ENCODE assay signal across 11 cellular contexts in the genomic region with DNA sequence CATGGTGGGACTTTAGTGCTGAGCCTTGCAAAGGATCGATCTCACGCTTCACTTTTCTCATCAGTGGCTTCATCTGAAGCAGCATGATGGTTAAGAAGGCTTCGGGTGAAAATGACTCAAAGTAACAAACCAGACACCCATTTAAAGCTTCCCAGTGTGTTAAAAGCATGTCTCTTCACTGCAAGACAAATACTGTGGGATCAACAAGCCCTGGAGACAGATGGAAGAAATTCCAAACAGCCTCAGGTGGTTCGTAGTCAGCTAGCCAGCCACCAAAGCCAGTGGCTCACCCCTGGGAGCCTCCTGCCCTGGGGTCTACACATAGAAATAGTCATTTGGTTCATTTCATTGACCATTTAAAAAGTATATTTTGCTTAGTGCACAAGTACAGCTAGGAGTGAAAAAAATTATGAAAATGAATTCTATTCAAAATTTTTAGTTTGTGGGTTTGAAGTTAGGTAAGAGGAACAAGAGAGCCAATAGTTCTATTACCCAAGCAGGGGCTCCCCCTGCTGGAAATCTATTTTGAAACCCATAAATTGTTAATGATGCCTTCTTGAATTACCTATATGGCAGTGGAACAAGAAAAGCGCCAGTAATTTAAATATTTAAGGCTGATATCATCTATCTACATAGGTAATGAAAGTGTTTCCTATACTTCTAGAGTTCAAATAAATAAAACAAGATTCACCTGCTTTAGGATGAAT. TPM values are rescaled to one million over a fixed set of nuclear protein-coding genes. Genes with fewer than 3 reads are reported as not detected.
DNase-seq lines count a peak whose midpoint lies in the region; ATAC-seq and TF ChIP-seq lines count a peak whose summit lies in the region.
"Had no signal": no experiment of that assay in that cellular context is flagged by ENCODE, and none has a peak within 500 bp of the region (broad histone marks: within the 10 kb centered on the region; RNA-seq: fewer than 3 reads in every experiment).

No MANE protein-coding gene starts in this region.

- H2BK12ac ChIP-seq in H9 (ENCODE audit: insufficient read length, low read depth, low read length), result no peak overlapping the region

- H2BK5ac ChIP-seq in H9 (ENCODE audit: insufficient read length, low read length), result no peak overlapping the region

- peak overlapping the region; percentile 32 for H2AFZ ChIP-seq in H9 (ENCODE audit: low read length)

- H3K4me2 ChIP-seq in H9 (ENCODE audit: insufficient read depth, insufficient read length, low read length), result no peak overlapping the region

- ATAC-seq in GM18870 (IDR thresholded peaks at IDR 0.05; ENCODE audit: unreplicated experiment), result no peak
- ATAC-seq in T-cell (replicated peaks in 1 of 4), result no peak
- no peak for ATAC-seq in activated CD8-positive, alpha-beta memory T cell treated with anti-CD3 and anti-CD28 coated beads, Interleukin-2, amount 10 ng/mL, durations not matched to agents 7 days and 5 days
- ATAC-seq: activated naive CD4-positive, alpha-beta T cell treated with anti-CD3 and anti-CD28 coated beads, Interleukin-2, amount 50 U/mL, for 72 hours had no signal

- no peak overlapping the region for H3K14ac ChIP-seq in H9 (ENCODE audit: insufficient read depth, low read length)

- H4K20me1 ChIP-seq in H9 (ENCODE audit: control insufficient read depth, insufficient read depth, insufficient read length), result no peaks in the 10 kb centered on the region

- H3K27me3 ChIP-seq in H9 (ENCODE audit: insufficient read depth, low read length), result no peaks in the 10 kb centered on the region
- peaks cover 3% of the 10 kb centered on the region; the same call in 1 of the 2 replicates for H3K27me3 ChIP-seq in SJCRH30
- H3K27me3 ChIP-seq: SJSA1 had no signal

- H3K4me1 ChIP-seq in H9 (ENCODE audit: insufficient read depth, low read length) (no peaks in the 10 kb centered on the region), SJCRH30 (no peaks in the 10 kb centered on the region)
- H3K4me1 ChIP-seq: SJSA1 had no signal

- TF ChIP-seq CTCF in AG09319 (IDR thresholded peaks at IDR 0.05; ENCODE audit: low read depth, low read length) (peak; percentile 56), H9 (conservative IDR thresholded peaks at IDR 0.05) (peak; percentile 84)

- H3K4ac ChIP-seq in H9 (ENCODE audit: low read depth, low read length), result no peak overlapping the region

- peaks cover 0 to 3% of the 10 kb centered on the region in 2 experiments; a peak in 1 of 4 replicates for H3K4me1 Mint-ChIP-seq in H9
- H3K4me1 Mint-ChIP-seq in T-cell, result no peaks in the 10 kb centered on the region
- no peaks in the 10 kb centered on the region for H3K4me1 Mint-ChIP-seq in activated CD8-positive, alpha-beta memory T cell treated with anti-CD3 and anti-CD28 coated beads, Interleukin-2, amount 10 ng/mL, durations not matched to agents 7 days and 5 days

- H3K23me2 ChIP-seq in H9 (ENCODE audit: insufficient read length, low read depth, low read length, poor library complexity, severe bottlenecking), result no peaks in the 10 kb centered on the region

- H3K27me3 Mint-ChIP-seq in H9 (ENCODE audit: low read depth) (no peaks in the 10 kb centered on the region), T-cell (peaks cover 8 to 13% of the 10 kb centered on the region in 2 donors)
- H3K27me3 Mint-ChIP-seq in activated CD8-positive, alpha-beta memory T cell treated with anti-CD3 and anti-CD28 coated beads, Interleukin-2, amount 10 ng/mL, durations not matched to agents 7 days and 5 days, result no peaks in the 10 kb centered on the region

- WGBS in H9 (ENCODE audit: extremely low coverage, insufficient read length, low lambda C conversion rate), result no CpG with 5 or more reads among the region's 5 CpGs

- no peak overlapping the region for H2AK5ac ChIP-seq in H9 (ENCODE audit: insufficient read length, low read length)

- H2BK15ac ChIP-seq in H9 (ENCODE audit: low read depth, low read length), result no peak overlapping the region

- no peak overlapping the region for H3K4me3 ChIP-seq in SJCRH30
- H3K4me3 ChIP-seq: lung, SJSA1 had no signal

- POLR2A ChIA-PET in T-cell (lab: Charles Lee), result no interaction called here

- no peak overlapping the region for H3K18ac ChIP-seq in H9 (ENCODE audit: insufficient read length, low read depth, low read length)

- no peak overlapping the region for H3K27ac ChIP-seq in H9 (ENCODE audit: insufficient read length, low read depth, low read length)
- no peak overlapping the region for H3K27ac ChIP-seq in SJCRH30
- H3K27ac ChIP-seq: SJSA1 had no signal

- H3T11ph ChIP-seq in H9 (ENCODE audit: low read length), result no peak overlapping the region

- H3K79me1 ChIP-seq in H9 (ENCODE audit: insufficient read depth, low read depth, low read length, poor library complexity, severe bottlenecking), result no peaks in the 10 kb centered on the region

- no peak overlapping the region for H4K5ac ChIP-seq in H9 (ENCODE audit: insufficient read length, low read depth, low read length)

- H4K8ac ChIP-seq in H9 (replicated peaks; ENCODE audit: insufficient read length, low read depth, low read length), result no peak overlapping the region

- H3K9me3 ChIP-seq in H9 (ENCODE audit: control insufficient read depth, low read depth, low read length) (no peaks in the 10 kb centered on the region), SJCRH30 (replicated peaks) (no peaks in the 10 kb centered on the region)
- H3K9me3 ChIP-seq: SJSA1 had no signal

- no peak overlapping the region for H3K23ac ChIP-seq in H9 (ENCODE audit: insufficient read length, low read depth, low read length)

- H3K9ac ChIP-seq in H9 (ENCODE audit: extremely low read depth, insufficient read length, low read length), result no peak overlapping the region

- H4K91ac ChIP-seq in H9 (ENCODE audit: insufficient read length, low read depth, low read length), result no peak overlapping the region

- H2BK20ac ChIP-seq in H9 (ENCODE audit: low read depth, low read length, poor library complexity, severe bottlenecking), result no peak overlapping the region

- no peaks in the 10 kb centered on the region; a peak in 1 of 7 replicates for H3K36me3 Mint-ChIP-seq in H9 (ENCODE audit: insufficient read depth in 1 of 3, low read depth in 3 of 3)
- no peaks in the 10 kb centered on the region for H3K36me3 Mint-ChIP-seq in T-cell
- H3K36me3 Mint-ChIP-seq in activated CD8-positive, alpha-beta memory T cell treated with anti-CD3 and anti-CD28 coated beads, Interleukin-2, amount 10 ng/mL, durations not matched to agents 7 days and 5 days, result no peaks in the 10 kb centered on the region
- H3K36me3 Mint-ChIP-seq: activated naive CD4-positive, alpha-beta T cell treated with anti-CD3 and anti-CD28 coated beads, Interleukin-2, amount 50 U/mL, for 72 hours had no signal

- CTCF ChIA-PET in T-cell (lab: Charles Lee), result interaction anchor here (0.6 to 0.7 kb wide), 2 partner anchors 16 to 305 kb away, joined by 3 read pairs; no protein-coding TSS in a partner anchor
- CTCF ChIA-PET in activated CD8-positive, alpha-beta memory T cell treated with anti-CD3 and anti-CD28 coated beads, Interleukin-2, amount 10 ng/mL, durations not matched to agents 7 days and 5 days (lab: Charles Lee), result interaction anchor here (0.5 kb wide), 1 partner anchor 1783 kb away, joined by 3 read pairs; no protein-coding TSS in a partner anchor

- H3K79me2 ChIP-seq in H9 (ENCODE audit: insufficient read depth, low read length), result no peaks in the 10 kb centered on the region

- no peaks in the 10 kb centered on the region for H3K36me3 ChIP-seq in SJCRH30
- H3K36me3 ChIP-seq: SJSA1 had no signal

- no peak overlapping the region for H3K56ac ChIP-seq in H9 (ENCODE audit: insufficient read length, low read depth, low read length)

- H3K27ac Mint-ChIP-seq in H9, result no peak overlapping the region
- H3K27ac Mint-ChIP-seq in T-cell, result no peak overlapping the region
- H3K27ac Mint-ChIP-seq in activated CD8-positive, alpha-beta memory T cell treated with anti-CD3 and anti-CD28 coated beads, Interleukin-2, amount 10 ng/mL, durations not matched to agents 7 days and 5 days, result no peak overlapping the region
- H3K27ac Mint-ChIP-seq: activated naive CD4-positive, alpha-beta T cell treated with anti-CD3 and anti-CD28 coated beads, Interleukin-2, amount 50 U/mL, for 72 hours had no signal

- H3K4me3 Mint-ChIP-seq in H9, result no peak overlapping the region
- no peak overlapping the region for H3K4me3 Mint-ChIP-seq in T-cell
- H3K4me3 Mint-ChIP-seq in activated CD8-positive, alpha-beta memory T cell treated with anti-CD3 and anti-CD28 coated beads, Interleukin-2, amount 10 ng/mL, durations not matched to agents 7 days and 5 days, result no peak overlapping the region

- H3K9me3 Mint-ChIP-seq in H9 (no peaks in the 10 kb centered on the region), T-cell (no peaks in the 10 kb centered on the region)
- H3K9me3 Mint-ChIP-seq in activated CD8-positive, alpha-beta memory T cell treated with anti-CD3 and anti-CD28 coated beads, Interleukin-2, amount 10 ng/mL, durations not matched to agents 7 days and 5 days (ENCODE audit: low read depth), result no peaks in the 10 kb centered on the region
- H3K9me3 Mint-ChIP-seq: activated naive CD4-positive, alpha-beta T cell treated with anti-CD3 and anti-CD28 coated beads, Interleukin-2, amount 50 U/mL, for 72 hours had no signal

- peak; percentile 24 for DNase-seq in AG09319 (ENCODE audit: extremely low read depth, low read depth)
- DNase-seq in H9, result no peak
- peak; percentile 35 to 78 for DNase-seq in SJCRH30
- DNase-seq in iPS DF 4.7 (ENCODE audit: extremely low read depth, low spot score), result peak; percentile 19
- DNase-seq in T-cell, result no peak
- no peak for DNase-seq in activated CD8-positive, alpha-beta memory T cell treated with anti-CD3 and anti-CD28 coated beads, Interleukin-2, amount 50 U/mL, for 48 hours
- no peak for DNase-seq in activated CD8-positive, alpha-beta memory T cell treated with anti-CD3 and anti-CD28 coated beads, Interleukin-2, amount 10 ng/mL, durations not matched to agents 7 days and 5 days

- H2BK120ac ChIP-seq in H9 (ENCODE audit: low read depth, low read length, poor library complexity, severe bottlenecking), result no peak overlapping the region

RNA-seq across cellular contexts. Expression of gene PMP22, which starts 51.6 kb away (rescaled TPM):
- total RNA-seq in H9 (2021), result 0.83 and 1.5 TPM in 2 replicates
- total RNA-seq in SJCRH30 (2014; rRNA removed; shearing (Covaris generic)), result 7.2 and 7.9 TPM in 2 replicates
- total RNA-seq in T-cell, result under 1 TPM in 3 of 5 donors, not detected in 2; 0.20 to 0.76 (median 0.44) TPM
- not detected for total RNA-seq in activated CD8-positive, alpha-beta memory T cell treated with anti-CD3 and anti-CD28 coated beads, Interleukin-2, amount 10 ng/mL, durations not matched to agents 7 days and 5 days

Comparison
In these comparisons a context has a peak if more than half of its experiments do, and no peak if none do; other contexts are left out.
1. DNase-seq: peak in AG09319 (single experiment), SJCRH30 (2 of 2) and iPS DF 4.7 (single experiment); none in H9 (single experiment), T-cell (0 of 34), activated CD8-positive, alpha-beta memory T cell treated with anti-CD3 and anti-CD28 coated beads, Interleukin-2, amount 50 U/mL, for 48 hours (single experiment) and activated CD8-positive, alpha-beta memory T cell treated with anti-CD3 and anti-CD28 coated beads, Interleukin-2, amount 10 ng/mL, durations not matched to agents 7 days and 5 days (single experiment).